16 cellular contexts compared by ENCODE assay signal in genomic region chr2:235521844-235522243, GRCh38. TPM values are rescaled to one million over a fixed set of nuclear protein-coding genes. Genes with fewer than 3 reads are reported as not detected.
DNase-seq lines count a peak whose midpoint lies in the region; ATAC-seq, FAIRE-seq and TF ChIP-seq lines count a peak whose summit lies in the region.
"Had no signal": no experiment of that assay in that cellular context is flagged by ENCODE, and none has a peak within 500 bp of the region (broad histone marks: within the 10 kb centered on the region; RNA-seq: fewer than 3 reads in every experiment).

No MANE protein-coding gene starts in this region.

- H3K9me3 ChIP-seq in trophoblast cell (ENCODE audit: insufficient read depth, low read depth, low read length): no peaks in the 10 kb centered on the region
- H3K9me3 ChIP-seq in T-helper 17 cell (ENCODE audit: control insufficient read depth, low read length, poor library complexity, severe bottlenecking): no peaks in the 10 kb centered on the region
- H3K9me3 ChIP-seq: A549, ascending aorta, pancreas, SJSA1 had no signal

- peak overlapping the region; percentile 31 for H3K4ac ChIP-seq in trophoblast cell (ENCODE audit: low read depth, low read length)

- TF ChIP-seq CTCF in bronchial epithelial cell (IDR thresholded peaks at IDR 0.05; ENCODE audit: insufficient read depth, low read length, severe bottlenecking): no peak

- WGBS in trophoblast cell (ENCODE audit: extremely low coverage, insufficient coverage, insufficient read length): no CpG with 5 or more reads among the region's 6 CpGs

- no peak overlapping the region for H3K4me3 ChIP-seq in bronchial epithelial cell (ENCODE audit: low read depth, low read length)
- no peak overlapping the region for H3K4me3 ChIP-seq in trophoblast cell (ENCODE audit: low read depth, low read length)
- H3K4me3 ChIP-seq: A549, ascending aorta, dorsolateral prefrontal cortex, pancreas, SJSA1 had no signal

- no peak overlapping the region for H3K18ac ChIP-seq in trophoblast cell (ENCODE audit: low read length)

- ATAC-seq in HG02798 (IDR thresholded peaks at IDR 0.05; ENCODE audit: poor library complexity, unreplicated experiment) (no peak), T-helper 17 cell (no peak)
- ATAC-seq: A549 had no signal

- H3K36me3 ChIP-seq in bronchial epithelial cell (ENCODE audit: control insufficient read depth, insufficient read depth, low read length) (peaks cover 2% of the 10 kb centered on the region), trophoblast cell (ENCODE audit: control insufficient read depth in 1 of 2, insufficient read depth in 2 of 2, low read length in 2 of 2) (no peaks in the 10 kb centered on the region)
- H3K36me3 ChIP-seq: ascending aorta, pancreas, SJSA1 had no signal

- no peak overlapping the region for H4K8ac ChIP-seq in trophoblast cell (ENCODE audit: low read depth, low read length)

- no peak overlapping the region for H3K23ac ChIP-seq in trophoblast cell (ENCODE audit: low read length)

- H2BK120ac ChIP-seq in trophoblast cell (ENCODE audit: insufficient read depth, low read length, poor library complexity): no peak overlapping the region

- no peak overlapping the region for H2AFZ ChIP-seq in trophoblast cell (ENCODE audit: insufficient read depth, low read length, poor library complexity)

- peaks cover 23% of the 10 kb centered on the region for H3K27me3 Mint-ChIP-seq in T-helper 17 cell

- no peak overlapping the region for H2AK5ac ChIP-seq in trophoblast cell (ENCODE audit: low read length)

- H2BK5ac ChIP-seq in trophoblast cell (ENCODE audit: low read depth, low read length, poor library complexity): no peak overlapping the region

- no peaks in the 10 kb centered on the region for H3K27me3 ChIP-seq in bronchial epithelial cell (ENCODE audit: control insufficient read depth, insufficient read depth, low read length)
- H3K27me3 ChIP-seq in trophoblast cell (ENCODE audit: insufficient read depth, low read length): no peaks in the 10 kb centered on the region
- H3K27me3 ChIP-seq: ascending aorta, dorsolateral prefrontal cortex, pancreas, SJSA1 had no signal

- DNase-seq in NCI-H146 (lab: John Stamatoyannopoulos, UW): peak; percentile 2
- no peak for DNase-seq in NCI-H146 treated with DMSO at 0.1 percent for 48 hours (lab: John Stamatoyannopoulos, UW; ENCODE audit: unreplicated experiment)
- DNase-seq in NCI-H2171 (lab: John Stamatoyannopoulos, UW): peak; percentile 41
- DNase-seq in bronchial epithelial cell (ENCODE audit: low read depth): peak; percentile 51
- no peak for DNase-seq in trophoblast cell
- no peak for DNase-seq in GM03348 (ENCODE audit: low spot score)
- DNase-seq in T-helper 17 cell: no peak
- DNase-seq: activated CD4-positive, alpha-beta T cell treated with anti-CD3 and anti-CD28 coated beads, Interleukin-2, amount 50 U/mL, for 48 hours; Calu3; H9 had no signal

- no peak overlapping the region for H2BK12ac ChIP-seq in trophoblast cell (ENCODE audit: low read length)

- H3K4me2 ChIP-seq in trophoblast cell (ENCODE audit: low read length): no peak overlapping the region
- H3K4me2 ChIP-seq: A549 had no signal

- no peak overlapping the region for H3K27ac ChIP-seq in trophoblast cell (ENCODE audit: low read depth, low read length)
- H3K27ac ChIP-seq: A549, ascending aorta, dorsolateral prefrontal cortex, pancreas, SJSA1 had no signal

- no peaks in the 10 kb centered on the region for H3K79me1 ChIP-seq in trophoblast cell (ENCODE audit: low read length)

- peaks cover 4% of the 10 kb centered on the region for H3K79me2 ChIP-seq in trophoblast cell (ENCODE audit: control insufficient read depth, insufficient read depth, low read length, poor library complexity)

- no peak overlapping the region for H4K12ac ChIP-seq in trophoblast cell (ENCODE audit: low read depth, low read length)

- no peak overlapping the region for H3K9ac ChIP-seq in trophoblast cell (ENCODE audit: low read length)

- FAIRE-seq in bronchial epithelial cell (lab: Jason Lieb, UNC): no peak
- FAIRE-seq: A549, pancreas had no signal

- H3K4me1 Mint-ChIP-seq in T-helper 17 cell: no peaks in the 10 kb centered on the region

- no peak overlapping the region for H3K4me3 Mint-ChIP-seq in T-helper 17 cell
- H3K4me3 Mint-ChIP-seq: H9 had no signal

- H3K36me3 Mint-ChIP-seq in T-helper 17 cell (ENCODE audit: low read depth): no peaks in the 10 kb centered on the region

- H3K14ac ChIP-seq in trophoblast cell (ENCODE audit: low read length): no peak overlapping the region

- no peak overlapping the region for H4K91ac ChIP-seq in trophoblast cell (ENCODE audit: low read depth, low read length)

- no peak overlapping the region for H3K27ac Mint-ChIP-seq in T-helper 17 cell
- H3K27ac Mint-ChIP-seq: H9 had no signal

- no peaks in the 10 kb centered on the region for H3K4me1 ChIP-seq in trophoblast cell (ENCODE audit: control insufficient read depth in 1 of 2, insufficient read depth in 2 of 2, low read length in 2 of 2)
- H3K4me1 ChIP-seq: ascending aorta, SJSA1 had no signal

RNA-seq across cellular contexts. Expression of gene AGAP1, which starts 28.0 kb away (rescaled TPM):
- total RNA-seq in bronchial epithelial cell (17.9 and 22.4 TPM in 2 replicates), T-helper 17 cell (10 to 100 TPM in 1 of 2 donors, 1 to 10 TPM in 1; 7.6 to 16.8 TPM)
- 17.8 and 18.9 TPM in 2 replicates for polyA plus RNA-seq in trophoblast cell (2013)

Comparison
In these comparisons a context has a peak if more than half of its experiments do, and no peak if none do; other contexts are left out.
1. DNase-seq: peak in NCI-H146 (single experiment), NCI-H2171 (single experiment) and bronchial epithelial cell (single experiment); none in NCI-H146 treated with DMSO at 0.1 percent for 48 hours (single experiment), trophoblast cell (0 of 2), GM03348 (single experiment) and T-helper 17 cell (0 of 3).